In genomic region chr9:755454-756381, GRCh38 we compare ENCODE assay signal across 9 cellular contexts.
A peak's percentile ranks its signal among the peaks of the same experiment; 100 is the strongest.
DNase-seq lines count a peak whose midpoint lies in the region; ATAC-seq and TF ChIP-seq lines count a peak whose summit lies in the region.
"Had no signal": no experiment of that assay in that cellular context is flagged by ENCODE, and none has a peak within 500 bp of the region (broad histone marks: within the 10 kb centered on the region; RNA-seq: fewer than 3 reads in every experiment).

No MANE protein-coding gene starts in this region.

- BruUV-seq in PC-9 (replicated peaks; lab: Mats Ljungman, UMichigan), result no TSS peak

- ATAC-seq in HG02642 (IDR thresholded peaks at IDR 0.05; ENCODE audit: poor library complexity, unreplicated experiment), result no peak

- no peak overlapping the region for H3K4me2 ChIP-seq in PC-9

- H3K36me3 Mint-ChIP-seq in activated CD4-positive, alpha-beta T cell treated with anti-CD3 and anti-CD28 coated beads, Interleukin-2, amount 10 ng/mL, durations not matched to agents 24 days and 14 days (ENCODE audit: low read depth), result no peaks in the 10 kb centered on the region
- H3K36me3 Mint-ChIP-seq: CD4-positive, CD25-positive, alpha-beta regulatory T cell had no signal

- H3K4me3 Mint-ChIP-seq in activated CD4-positive, alpha-beta T cell treated with anti-CD3 and anti-CD28 coated beads, Interleukin-2, amount 10 ng/mL, durations not matched to agents 24 days and 14 days, result peak overlapping the region; percentile 34
- H3K4me3 Mint-ChIP-seq: CD4-positive, CD25-positive, alpha-beta regulatory T cell had no signal

- H3K9me3 Mint-ChIP-seq in activated CD4-positive, alpha-beta T cell treated with anti-CD3 and anti-CD28 coated beads, Interleukin-2, amount 10 ng/mL, durations not matched to agents 24 days and 14 days, result no peaks in the 10 kb centered on the region
- H3K9me3 Mint-ChIP-seq: CD4-positive, CD25-positive, alpha-beta regulatory T cell had no signal

- peaks cover 9% of the 10 kb centered on the region; the same call in 1 of the 2 replicates for H3F3A ChIP-seq in PC-9 (ENCODE audit: insufficient read depth, low read depth)

- H3K27me3 ChIP-seq in PC-9 (ENCODE audit: insufficient read depth, low read depth) (no peaks in the 10 kb centered on the region), esophagus squamous epithelium (no peaks in the 10 kb centered on the region)

- H3K4me1 Mint-ChIP-seq in activated CD4-positive, alpha-beta T cell treated with anti-CD3 and anti-CD28 coated beads, Interleukin-2, amount 10 ng/mL, durations not matched to agents 24 days and 14 days, result peaks cover 36% of the 10 kb centered on the region

- peak; percentile 70 for DNase-seq in activated CD4-positive, alpha-beta T cell treated with anti-CD3 and anti-CD28 coated beads, Interleukin-2, amount 10 ng/mL, durations not matched to agents 24 days and 14 days
- DNase-seq in activated CD4-positive, alpha-beta T cell treated with anti-CD3 and anti-CD28 coated beads, Interleukin-2, amount 50 U/mL, for 48 hours, result no peak
- DNase-seq in PC-9 (peak; percentile 8 to 72), esophagus squamous epithelium (lab: John Stamatoyannopoulos, UW) (no peak), hypothalamus (lab: John Stamatoyannopoulos, UW) (no peak), GM13976 (ENCODE audit: low spot score) (no peak)

- no peak for TF ChIP-seq POLR2A in esophagus squamous epithelium (IDR thresholded peaks at IDR 0.05)

- H3K4me3 ChIP-seq in PC-9 (no peak overlapping the region), esophagus squamous epithelium (no peak overlapping the region)

- H3K27me3 Mint-ChIP-seq in activated CD4-positive, alpha-beta T cell treated with anti-CD3 and anti-CD28 coated beads, Interleukin-2, amount 10 ng/mL, durations not matched to agents 24 days and 14 days, result peaks cover 2% of the 10 kb centered on the region

- H3K79me2 ChIP-seq in PC-9 (ENCODE audit: low read depth), result no peaks in the 10 kb centered on the region

- intact Hi-C loops in activated CD4-positive, alpha-beta T cell treated with anti-CD3 and anti-CD28 coated beads, Interleukin-2, amount 10 ng/mL, durations not matched to agents 24 days and 14 days (cut with micrococcal nuclease), result loop anchor here (10.0 kb wide), 1 partner anchor 251 kb away; the partner anchor contains the start of gene KANK1
- intact Hi-C loops in PC-9 (cut with micrococcal nuclease; ENCODE audit: unreplicated experiment), result loop anchor here (2.0 kb wide), 1 partner anchor 51 kb away; no protein-coding TSS in a partner anchor
- intact Hi-C loops in esophagus squamous epithelium (cut with DNase I), result loop anchor here (10.0 kb wide), 1 partner anchor 51 kb away; no protein-coding TSS in a partner anchor

- H3K36me3 ChIP-seq in PC-9 (ENCODE audit: low read depth) (no peaks in the 10 kb centered on the region), esophagus squamous epithelium (no peaks in the 10 kb centered on the region)

- WGBS in esophagus squamous epithelium, 2 donors, result 35 to 73% methylated on average over 4 to 12 of the region's 12 CpGs

- H3K27ac ChIP-seq in PC-9 (0 out of 2 replicates have a peak overlapping the region, but pooled peaks have one; percentile 39), esophagus squamous epithelium (peak overlapping the region; percentile 19 to 64 (median 49)), temporal lobe (ENCODE audit: low read depth, low read length) (peak overlapping the region; percentile 45)

- no peaks in the 10 kb centered on the region for H3K9me2 ChIP-seq in PC-9 (ENCODE audit: insufficient read depth)

- no peaks in the 10 kb centered on the region for H4K20me1 ChIP-seq in PC-9 (ENCODE audit: insufficient read depth)

- no peak overlapping the region for H2AFZ ChIP-seq in PC-9

- H3K4me1 ChIP-seq in PC-9 (replicated peaks; ENCODE audit: insufficient read depth) (0 out of 2 replicates have a peak, but pooled peaks cover 16% of the 10 kb centered on the region), esophagus squamous epithelium (peaks cover 22 to 70% (median 28%) of the 10 kb centered on the region in 3 donors)

- POLR2A ChIA-PET in PC-9 (lab: Charles Lee; ENCODE audit: unreplicated experiment), result interaction anchor here (0.6 kb wide), 1 partner anchor 285 kb away, joined by 4 read pairs; no protein-coding TSS in a partner anchor

- no peak for TF ChIP-seq CTCF in PC-9 (conservative IDR thresholded peaks at IDR 0.05)
- no peak for TF ChIP-seq CTCF in esophagus squamous epithelium (IDR thresholded peaks at IDR 0.05)
- no peak for TF ChIP-seq CTCF in GM13976 (IDR thresholded peaks at IDR 0.05; ENCODE audit: borderline replicate concordance, control extremely low read depth, extremely low read depth, insufficient read depth, missing control alignments)

- H3K27ac Mint-ChIP-seq in activated CD4-positive, alpha-beta T cell treated with anti-CD3 and anti-CD28 coated beads, Interleukin-2, amount 10 ng/mL, durations not matched to agents 24 days and 14 days, result no peak overlapping the region

- in situ Hi-C loops in GM13976 (cut with MboI; ENCODE audit: low sequenced_read_pairs, unreplicated experiment), result no loop called here

- CTCF ChIA-PET in PC-9 (lab: Charles Lee), result no interaction called here

- no peaks in the 10 kb centered on the region for H3K9me3 ChIP-seq in PC-9 (ENCODE audit: insufficient read depth, low read depth)
- no peaks in the 10 kb centered on the region for H3K9me3 ChIP-seq in esophagus squamous epithelium

Comparison
In these comparisons a context has a peak if more than half of its experiments do, and no peak if none do; other contexts are left out.
1. DNase-seq: peak in activated CD4-positive, alpha-beta T cell treated with anti-CD3 and anti-CD28 coated beads, Interleukin-2, amount 10 ng/mL, durations not matched to agents 24 days and 14 days (single experiment) and PC-9 (2 of 2); none in activated CD4-positive, alpha-beta T cell treated with anti-CD3 and anti-CD28 coated beads, Interleukin-2, amount 50 U/mL, for 48 hours (0 of 2), esophagus squamous epithelium (single experiment), hypothalamus (0 of 51) and GM13976 (single experiment).
2. Peak in every context shown above with its lines, with median percentiles within 50 percentile points of each other: H3K27ac ChIP-seq.